23 cellular contexts compared by ENCODE assay signal in the genomic region with DNA sequence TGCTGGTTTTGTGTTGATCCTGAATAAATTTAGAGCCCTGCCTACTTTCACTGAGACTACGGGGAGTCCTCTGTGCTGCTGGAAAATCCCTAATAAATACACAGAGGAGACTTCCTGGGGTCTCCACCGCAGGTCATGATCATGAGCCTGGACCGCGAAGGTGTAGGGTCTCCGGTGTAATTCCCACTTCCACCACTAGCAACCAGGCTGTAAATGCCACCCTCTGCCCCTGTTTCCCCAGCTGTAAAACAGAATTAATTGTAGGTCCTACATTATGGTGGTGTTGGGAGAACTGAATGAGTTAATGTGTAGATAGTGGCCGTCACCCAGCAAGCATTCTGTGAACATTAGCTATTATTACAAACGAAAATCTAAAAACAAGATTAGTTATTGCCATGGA.
DNase-seq lines count a peak whose midpoint lies in the region; TF ChIP-seq lines count a peak whose summit lies in the region.
"Had no signal": no experiment of that assay in that cellular context is flagged by ENCODE, and none has a peak within 500 bp of the region (broad histone marks: within the 10 kb centered on the region; RNA-seq: fewer than 3 reads in every experiment).

No MANE protein-coding gene starts in this region.

- H3K36me3 Mint-ChIP-seq in neural progenitor cell = peaks cover 3% of the 10 kb centered on the region
- H3K36me3 Mint-ChIP-seq: immature natural killer cell had no signal

- H3K4me1 ChIP-seq in colonic mucosa (peaks cover 5% of the 10 kb centered on the region), neural progenitor cell (peaks cover 3% of the 10 kb centered on the region), PC-9 (replicated peaks; ENCODE audit: insufficient read depth) (no peaks in the 10 kb centered on the region)
- H3K4me1 ChIP-seq: BE2C, left lung, Peyer's patch had no signal

- no peak overlapping the region for H3K27ac Mint-ChIP-seq in neural progenitor cell
- H3K27ac Mint-ChIP-seq: activated CD4-positive, alpha-beta memory T cell treated with anti-CD3 and anti-CD28 coated beads, Interleukin-2, amount 10 ng/mL, durations not matched to agents 7 days and 5 days; activated T-cell treated with anti-CD3 and anti-CD28 coated beads, Interleukin-2, amount 50 U/mL, for 24 hours; immature natural killer cell; stimulated activated naive CD8-positive, alpha-beta T cell treated with anti-CD3 and anti-CD28 coated beads, Interleukin-15, Interleukin-2, amounts not matched to agents 100 ng/mL and 50 ng/mL, for 24 hours; T-helper 2 cell treated with Interferon-gamma antibody and Interleukin-4, amounts not matched to agents 5 μg/mL and 100 μg/mL, for 36 hours had no signal

- H3K79me2 ChIP-seq in neural progenitor cell (ENCODE audit: low read depth) (no peaks in the 10 kb centered on the region), PC-9 (ENCODE audit: low read depth) (no peaks in the 10 kb centered on the region)

- POLR2A ChIA-PET in PC-9 (lab: Charles Lee; ENCODE audit: unreplicated experiment) = no interaction called here

- BruUV-seq in PC-9 (replicated peaks; lab: Mats Ljungman, UMichigan) = no TSS peak

- H4K20me1 ChIP-seq in neural progenitor cell (ENCODE audit: low read depth) = no peaks in the 10 kb centered on the region
- H4K20me1 ChIP-seq in PC-9 (ENCODE audit: insufficient read depth) = no peaks in the 10 kb centered on the region

- H3K9me3 ChIP-seq in colonic mucosa (no peaks in the 10 kb centered on the region), neural progenitor cell (ENCODE audit: low read depth) (no peaks in the 10 kb centered on the region), PC-9 (ENCODE audit: insufficient read depth, low read depth) (no peaks in the 10 kb centered on the region)
- H3K9me3 ChIP-seq: BE2C, left lung, mucosa of descending colon, neutrophil, Peyer's patch had no signal

- TF ChIP-seq CTCF in GM12865 (IDR thresholded peaks at IDR 0.05; ENCODE audit: insufficient read depth, low read depth, low read length, missing control alignments) (peak; percentile 4), NB4 (IDR thresholded peaks at IDR 0.05; ENCODE audit: low read depth, low read length) (peak; percentile 10), colonic mucosa (IDR thresholded peaks at IDR 0.05) (peak; percentile 22), neural progenitor cell (IDR thresholded peaks at IDR 0.05) (peak; percentile 34), PC-9 (conservative IDR thresholded peaks at IDR 0.05) (no peak)

- H3K4me3 ChIP-seq in GM12865 (ENCODE audit: low read depth, low read length) (no peak overlapping the region), NB4 (ENCODE audit: low read depth, low read length) (no peak overlapping the region), colonic mucosa (no peak overlapping the region), neural progenitor cell (no peak overlapping the region), PC-9 (no peak overlapping the region)
- H3K4me3 ChIP-seq: left lung, mucosa of descending colon, Peyer's patch had no signal

- H3K9me3 Mint-ChIP-seq in neural progenitor cell = peaks cover 3% of the 10 kb centered on the region
- H3K9me3 Mint-ChIP-seq: activated CD4-positive, alpha-beta memory T cell treated with anti-CD3 and anti-CD28 coated beads, Interleukin-2, amount 10 ng/mL, durations not matched to agents 7 days and 5 days; activated T-cell treated with anti-CD3 and anti-CD28 coated beads, Interleukin-2, amount 50 U/mL, for 24 hours; immature natural killer cell; stimulated activated naive CD8-positive, alpha-beta T cell treated with anti-CD3 and anti-CD28 coated beads, Interleukin-15, Interleukin-2, amounts not matched to agents 100 ng/mL and 50 ng/mL, for 24 hours; T-helper 2 cell treated with Interferon-gamma antibody and Interleukin-4, amounts not matched to agents 5 μg/mL and 100 μg/mL, for 36 hours had no signal

- H3K9ac ChIP-seq in colonic mucosa (ENCODE audit: low read depth in 2 of 2, low read length in 2 of 2) (no peak overlapping the region), neural progenitor cell (no peak overlapping the region)

- no peaks in the 10 kb centered on the region for H3K27me3 ChIP-seq in colonic mucosa
- no peaks in the 10 kb centered on the region for H3K27me3 ChIP-seq in neural progenitor cell
- no peaks in the 10 kb centered on the region for H3K27me3 ChIP-seq in PC-9 (ENCODE audit: insufficient read depth, low read depth)
- H3K27me3 ChIP-seq: BE2C, left lung, neutrophil, Peyer's patch had no signal

- H3K4me2 ChIP-seq in neural progenitor cell (no peak overlapping the region), PC-9 (no peak overlapping the region)

- intact Hi-C loops in colonic mucosa (cut with DNase I) = no loop called here
- intact Hi-C loops in PC-9 (cut with micrococcal nuclease; ENCODE audit: unreplicated experiment) = no loop called here

- H3K4me3 Mint-ChIP-seq in neural progenitor cell = no peak overlapping the region
- H3K4me3 Mint-ChIP-seq: activated CD4-positive, alpha-beta memory T cell treated with anti-CD3 and anti-CD28 coated beads, Interleukin-2, amount 10 ng/mL, durations not matched to agents 7 days and 5 days; activated T-cell treated with anti-CD3 and anti-CD28 coated beads, Interleukin-2, amount 50 U/mL, for 24 hours; immature natural killer cell; stimulated activated naive CD8-positive, alpha-beta T cell treated with anti-CD3 and anti-CD28 coated beads, Interleukin-15, Interleukin-2, amounts not matched to agents 100 ng/mL and 50 ng/mL, for 24 hours; T-helper 2 cell treated with Interferon-gamma antibody and Interleukin-4, amounts not matched to agents 5 μg/mL and 100 μg/mL, for 36 hours had no signal

- H3K9me2 ChIP-seq in PC-9 (ENCODE audit: insufficient read depth) = no peaks in the 10 kb centered on the region

- DNase-seq in GM12865 (ENCODE audit: low read depth) = no peak
- no peak for DNase-seq in NB4 (ENCODE audit: low read depth)
- DNase-seq in colonic mucosa = no peak
- DNase-seq in neural progenitor cell (ENCODE audit: low spot score) = no peak
- DNase-seq in activated CD8-positive, alpha-beta memory T cell treated with anti-CD3 and anti-CD28 coated beads, Interleukin-2, amount 50 U/mL, for 48 hours = no peak
- no peak for DNase-seq in PC-9
- no peak for DNase-seq in HPDE6-E6E7 (ENCODE audit: extremely low spot score)
- DNase-seq: activated CD4-positive, alpha-beta memory T cell treated with anti-CD3 and anti-CD28 coated beads, Interleukin-2, amount 10 ng/mL, durations not matched to agents 7 days and 5 days; activated CD4-positive, CD25-positive, alpha-beta regulatory T cell; activated naive CD4-positive, alpha-beta T cell treated with anti-CD3 and anti-CD28 coated beads, Interleukin-2, amount 50 U/mL, for 16 hours; activated T-cell treated with anti-CD3 and anti-CD28 coated beads, Interleukin-2, amount 50 U/mL, for 24 hours; aorta; BE2C; EL; immature natural killer cell; left lung; Peyer's patch; stimulated activated CD4-positive, alpha-beta T cell treated with anti-CD3 and anti-CD28 coated beads, Interleukin-4, amount 100 ng/mL, for 24 hours; trophoblast cell had no signal

- no peak for TF ChIP-seq POLR2A in NB4 (IDR thresholded peaks at IDR 0.05; ENCODE audit: extremely low read depth, insufficient read length)

- no peaks in the 10 kb centered on the region for H3K36me3 ChIP-seq in colonic mucosa
- no peaks in the 10 kb centered on the region for H3K36me3 ChIP-seq in neural progenitor cell
- H3K36me3 ChIP-seq in PC-9 (ENCODE audit: low read depth) = no peaks in the 10 kb centered on the region
- H3K36me3 ChIP-seq: BE2C, left lung, neutrophil, Peyer's patch had no signal

- H3K27ac ChIP-seq in colonic mucosa (no peak overlapping the region), neural progenitor cell (no peak overlapping the region), PC-9 (no peak overlapping the region)
- H3K27ac ChIP-seq: left lung, neutrophil had no signal

- H3F3A ChIP-seq in neural progenitor cell (ENCODE audit: low read depth) (no peaks in the 10 kb centered on the region), PC-9 (ENCODE audit: insufficient read depth, low read depth) (no peaks in the 10 kb centered on the region)

- H2AFZ ChIP-seq in neural progenitor cell (replicated peaks) (peak overlapping the region; percentile 17), PC-9 (no peak overlapping the region)

- H3K27me3 Mint-ChIP-seq in neural progenitor cell (ENCODE audit: insufficient read depth, low read depth) = peaks cover 7% of the 10 kb centered on the region
- H3K27me3 Mint-ChIP-seq: activated CD4-positive, alpha-beta memory T cell treated with anti-CD3 and anti-CD28 coated beads, Interleukin-2, amount 10 ng/mL, durations not matched to agents 7 days and 5 days had no signal

- CTCF ChIA-PET in PC-9 (lab: Charles Lee) = no interaction called here

- H3K4me1 Mint-ChIP-seq in neural progenitor cell = peaks cover under 1% of the 10 kb centered on the region
- H3K4me1 Mint-ChIP-seq: activated CD4-positive, alpha-beta memory T cell treated with anti-CD3 and anti-CD28 coated beads, Interleukin-2, amount 10 ng/mL, durations not matched to agents 7 days and 5 days; immature natural killer cell had no signal
